Comparison of ENCODE assay signal across 18 cellular contexts in the genomic region with DNA sequence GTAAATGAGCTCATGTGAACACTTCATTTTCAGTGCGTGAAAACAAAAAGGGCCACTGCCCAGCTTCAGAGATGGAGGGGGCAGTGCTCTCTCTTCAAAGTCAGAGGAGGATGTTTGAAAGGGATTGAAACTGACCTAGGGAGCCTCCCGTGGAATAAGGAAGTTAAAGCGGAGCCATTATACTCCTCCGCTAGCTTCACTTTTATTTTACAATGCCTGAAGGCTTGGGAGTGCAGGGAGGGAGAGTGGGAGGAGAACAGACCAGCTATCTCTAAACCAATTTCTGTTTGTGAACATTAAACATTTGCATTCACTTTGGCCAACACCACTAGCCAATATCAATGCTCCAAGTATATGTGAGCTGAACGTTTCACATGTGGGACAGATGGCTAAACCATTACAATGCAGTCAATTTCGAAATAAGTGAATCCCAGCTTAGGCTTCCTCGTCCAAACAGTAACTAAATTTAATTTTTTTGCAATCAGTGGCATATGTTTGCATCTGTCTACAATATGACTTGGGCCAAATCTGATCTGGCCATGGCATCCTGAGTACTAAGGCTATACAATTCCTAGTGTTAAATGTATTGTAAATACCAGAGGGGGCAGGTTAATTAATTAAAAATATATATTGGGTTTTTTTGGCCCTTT.
DNase-seq lines count a peak whose midpoint lies in the region; ATAC-seq and TF ChIP-seq lines count a peak whose summit lies in the region.
"Had no signal": no experiment of that assay in that cellular context is flagged by ENCODE, and none has a peak within 500 bp of the region (broad histone marks: within the 10 kb centered on the region; RNA-seq: fewer than 3 reads in every experiment).

No MANE protein-coding gene starts in this region.

- DNase-seq in AG10803 (ENCODE audit: low read depth) (peak; percentile 5), HFFc6 (no peak), astrocyte of the hippocampus (ENCODE audit: low read depth, low spot score) (peak; percentile 2), left colon (peak in 1 of 2 donors; percentile 4), RKO (ENCODE audit: low spot score) (no peak), foreskin melanocyte (no peak)
- DNase-seq in stimulated activated CD4-positive, alpha-beta T cell treated with anti-CD3 and anti-CD28 coated beads, Interleukin-2, amount 100 ng/mL, for 24 hours: no peak
- DNase-seq: activated CD8-positive, alpha-beta T cell treated with anti-CD3 and anti-CD28 coated beads, Interleukin-2, amount 10 ng/mL, durations not matched to agents 7 days and 5 days; effector CD8-positive, alpha-beta T cell; KBM-7; mammary epithelial cell; NCI-H1436 treated with DMSO at 0.1 percent for 48 hours; NCI-H526; Peyer's patch had no signal

- no peaks in the 10 kb centered on the region for H3K36me3 Mint-ChIP-seq in HFFc6 (ENCODE audit: low read depth)

- intact Hi-C loops in left colon (cut with DNase I, micrococcal nuclease): no loop called here

- TF ChIP-seq CTCF in AG10803 (conservative IDR thresholded peaks at IDR 0.05; ENCODE audit: low read length): no peak
- no peak for TF ChIP-seq CTCF in HFFc6 (IDR thresholded peaks at IDR 0.05)

- no peaks in the 10 kb centered on the region for H3K9me3 Mint-ChIP-seq in HFFc6

- peaks cover 2% of the 10 kb centered on the region; the same call in 1 of the 2 replicates for H3K27me3 Mint-ChIP-seq in HFFc6 (ENCODE audit: insufficient read depth)
- H3K27me3 Mint-ChIP-seq: central memory CD8-positive, alpha-beta T cell had no signal

- ATAC-seq in left colon: peak; percentile 52
- ATAC-seq in GM21447 (IDR thresholded peaks at IDR 0.05; ENCODE audit: unreplicated experiment): no peak
- ATAC-seq: activated CD8-positive, alpha-beta T cell treated with anti-CD3 and anti-CD28 coated beads, Interleukin-2, amount 10 ng/mL, durations not matched to agents 7 days and 5 days had no signal

- H3K4me3 ChIP-seq in AG10803 (ENCODE audit: low read length): no peak overlapping the region
- H3K4me3 ChIP-seq: Peyer's patch, right atrium auricular region had no signal

- no peak overlapping the region for H3K27ac Mint-ChIP-seq in HFFc6
- H3K27ac Mint-ChIP-seq: activated CD8-positive, alpha-beta T cell treated with anti-CD3 and anti-CD28 coated beads, Interleukin-2, amount 10 ng/mL, durations not matched to agents 7 days and 5 days; B cell had no signal

- peaks cover 14% of the 10 kb centered on the region for H3K4me1 Mint-ChIP-seq in HFFc6 (ENCODE audit: low read depth)
- H3K4me1 Mint-ChIP-seq: central memory CD8-positive, alpha-beta T cell had no signal

- H3K4me3 Mint-ChIP-seq in HFFc6: peak overlapping the region; percentile 45; the same call in 1 of the 2 replicates
- H3K4me3 Mint-ChIP-seq: activated CD8-positive, alpha-beta T cell treated with anti-CD3 and anti-CD28 coated beads, Interleukin-2, amount 10 ng/mL, durations not matched to agents 7 days and 5 days; B cell; central memory CD8-positive, alpha-beta T cell had no signal

Comparison
In these comparisons a context has a peak if more than half of its experiments do, and no peak if none do; other contexts are left out.
1. DNase-seq: peak in AG10803 (single experiment) and astrocyte of the hippocampus (single experiment); none in HFFc6 (single experiment), RKO (single experiment), foreskin melanocyte (single experiment) and stimulated activated CD4-positive, alpha-beta T cell treated with anti-CD3 and anti-CD28 coated beads, Interleukin-2, amount 100 ng/mL, for 24 hours (0 of 2).